In the genomic region with DNA sequence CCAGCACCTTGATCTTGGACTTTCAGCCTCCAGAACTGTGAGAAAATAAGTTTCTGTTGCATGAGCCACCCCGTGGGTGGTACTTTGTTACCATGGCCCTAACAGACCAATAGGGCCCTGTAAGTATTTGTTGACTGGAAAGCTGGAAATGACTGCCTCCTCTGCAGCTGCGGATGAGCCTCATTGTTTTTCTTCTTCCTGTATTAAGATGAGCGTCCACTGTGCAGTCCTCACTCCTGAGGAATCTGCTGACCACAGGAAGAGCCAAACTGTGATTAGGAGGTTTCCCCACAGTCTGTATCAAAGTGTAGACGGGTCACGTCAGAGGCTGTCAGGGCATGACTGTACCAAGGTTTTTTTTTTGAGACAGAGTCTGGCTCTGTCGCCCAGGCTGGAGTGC, we compare ENCODE assay signal across 1 cellular context.
A peak's percentile ranks its signal among the peaks of the same experiment; 100 is the strongest.
TF ChIP-seq lines count a peak whose summit lies in the region.

No MANE protein-coding gene starts in this region.

TF ChIP-seq in liver, 16 proteins besides CTCF, POLR2A, EP300 and RAD21 (continued from another document):
- TF ChIP-seq, protein P1, sequence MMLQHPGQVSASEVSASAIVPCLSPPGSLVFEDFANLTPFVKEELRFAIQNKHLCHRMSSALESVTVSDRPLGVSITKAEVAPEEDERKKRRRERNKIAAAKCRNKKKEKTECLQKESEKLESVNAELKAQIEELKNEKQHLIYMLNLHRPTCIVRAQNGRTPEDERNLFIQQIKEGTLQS (IDR thresholded peaks at IDR 0.05): no peak
- TF ChIP-seq GABPA (IDR thresholded peaks at IDR 0.05 in 1 of 2, conservative IDR thresholded peaks at IDR 0.05 in 1 of 2) (no peak), HNF4A (conservative IDR thresholded peaks at IDR 0.05) (no peak), SP1 (IDR thresholded peaks at IDR 0.05) (peak; percentile 26), HNF4G (IDR thresholded peaks at IDR 0.05) (no peak), JUND (IDR thresholded peaks at IDR 0.05) (no peak), RXRA (IDR thresholded peaks at IDR 0.05) (no peak), FOXA1 (IDR thresholded peaks at IDR 0.05) (no peak), NR2F2 (IDR thresholded peaks at IDR 0.05) (peak; percentile 47), EGR1 (IDR thresholded peaks at IDR 0.05; ENCODE audit: low read depth in 2 of 2) (no peak)
- TF ChIP-seq, protein P2, sequence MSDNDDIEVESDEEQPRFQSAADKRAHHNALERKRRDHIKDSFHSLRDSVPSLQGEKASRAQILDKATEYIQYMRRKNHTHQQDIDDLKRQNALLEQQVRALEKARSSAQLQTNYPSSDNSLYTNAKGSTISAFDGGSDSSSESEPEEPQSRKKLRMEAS (IDR thresholded peaks at IDR 0.05): no peak
TF ChIP-seq in liver: peak in this region for 2.
